Comparison of ENCODE assay signal across 12 cellular contexts in genomic region chr15:52636459-52636858, GRCh38. TPM values are rescaled to one million over a fixed set of nuclear protein-coding genes. Genes with fewer than 3 reads are reported as not detected.
DNase-seq lines count a peak whose midpoint lies in the region; ATAC-seq, FAIRE-seq and TF ChIP-seq lines count a peak whose summit lies in the region.
"Had no signal": no experiment of that assay in that cellular context is flagged by ENCODE, and none has a peak within 500 bp of the region (broad histone marks: within the 10 kb centered on the region; RNA-seq: fewer than 3 reads in every experiment).

No MANE protein-coding gene starts in this region.

- intact Hi-C loops in Right ventricle myocardium inferior (cut with DNase I) = loop anchor here (10.0 kb wide), 1 partner anchor 98 kb away; no protein-coding TSS in a partner anchor

- H3K27ac Mint-ChIP-seq in HFFc6 = no peak overlapping the region
- no peak overlapping the region for H3K27ac Mint-ChIP-seq in astrocyte (ENCODE audit: unreplicated experiment)
- H3K27ac Mint-ChIP-seq: CD4-positive, CD25-positive, alpha-beta regulatory T cell had no signal

- H3K4me1 ChIP-seq in astrocyte (ENCODE audit: insufficient read depth, low read length) = no peaks in the 10 kb centered on the region
- H3K4me1 ChIP-seq: BLaER1 treated with 17β-estradiol and CSF1 and Interleukin-3, amounts not matched to agents 10 nM and 100 nM had no signal

- ATAC-seq in Right ventricle myocardium inferior = no peak
- no peak for ATAC-seq in HG02852 (IDR thresholded peaks at IDR 0.05; ENCODE audit: unreplicated experiment)

- H3K9me3 Mint-ChIP-seq in HFFc6 (no peaks in the 10 kb centered on the region), astrocyte (ENCODE audit: unreplicated experiment) (no peaks in the 10 kb centered on the region)
- H3K9me3 Mint-ChIP-seq: CD4-positive, CD25-positive, alpha-beta regulatory T cell had no signal

- H3K9ac ChIP-seq in astrocyte (ENCODE audit: low read length) = no peak overlapping the region
- H3K9ac ChIP-seq: BLaER1 treated with 17β-estradiol and CSF1 and Interleukin-3, amounts not matched to agents 10 nM and 100 nM; GM23248 had no signal

- H3K27me3 ChIP-seq in astrocyte (ENCODE audit: insufficient read depth, low read length) = no peaks in the 10 kb centered on the region
- H3K27me3 ChIP-seq: BLaER1 treated with 17β-estradiol and CSF1 and Interleukin-3, amounts not matched to agents 10 nM and 100 nM had no signal

- H2AFZ ChIP-seq in astrocyte (ENCODE audit: low read depth, low read length) = no peak overlapping the region
- H2AFZ ChIP-seq: GM23248 had no signal

- H3K27me3 Mint-ChIP-seq in HFFc6 (ENCODE audit: insufficient read depth) = no peaks in the 10 kb centered on the region; the same call in 1 of the 2 replicates
- no peaks in the 10 kb centered on the region for H3K27me3 Mint-ChIP-seq in astrocyte (ENCODE audit: low read depth, unreplicated experiment)
- H3K27me3 Mint-ChIP-seq: CD4-positive, CD25-positive, alpha-beta regulatory T cell had no signal

- H3K4me3 Mint-ChIP-seq in HFFc6 = no peak overlapping the region
- no peak overlapping the region for H3K4me3 Mint-ChIP-seq in astrocyte (ENCODE audit: unreplicated experiment)
- H3K4me3 Mint-ChIP-seq: CD4-positive, CD25-positive, alpha-beta regulatory T cell had no signal

- H3K36me3 ChIP-seq in astrocyte (ENCODE audit: insufficient read depth, low read length) = peaks cover under 1% of the 10 kb centered on the region

- FAIRE-seq in astrocyte (lab: Jason Lieb, UNC) = no peak
- FAIRE-seq: GM12891, H54 had no signal

- TF ChIP-seq CTCF in HFFc6 (IDR thresholded peaks at IDR 0.05) (no peak), astrocyte (IDR thresholded peaks at IDR 0.05; ENCODE audit: insufficient read depth, low read depth, low read length) (no peak)

- no peaks in the 10 kb centered on the region for H4K20me1 ChIP-seq in astrocyte (ENCODE audit: insufficient read depth, low read length)

- H3K79me2 ChIP-seq in astrocyte (ENCODE audit: insufficient read depth, low read length) = no peaks in the 10 kb centered on the region

- no peaks in the 10 kb centered on the region for H3K9me3 ChIP-seq in astrocyte (ENCODE audit: insufficient read depth, low read depth, low read length)

- H3K4me2 ChIP-seq in astrocyte (ENCODE audit: low read length) = no peak overlapping the region
- H3K4me2 ChIP-seq: BLaER1 treated with 17β-estradiol and CSF1 and Interleukin-3, amounts not matched to agents 10 nM and 100 nM had no signal

- H3K4me3 ChIP-seq in astrocyte (ENCODE audit: insufficient read depth, low read depth, low read length) = no peak overlapping the region
- H3K4me3 ChIP-seq: BLaER1 treated with 17β-estradiol and CSF1 and Interleukin-3, amounts not matched to agents 10 nM and 100 nM; GM23248 had no signal

- no peak overlapping the region for H3K27ac ChIP-seq in astrocyte (ENCODE audit: low read depth, low read length)
- H3K27ac ChIP-seq: BLaER1 treated with 17β-estradiol and CSF1 and Interleukin-3, amounts not matched to agents 10 nM and 100 nM; GM23248 had no signal

- DNase-seq in EH (ENCODE audit: low read depth) (peak; percentile 33), HFFc6 (peak; percentile 37), astrocyte (ENCODE audit: low read depth) (peak; percentile 48), fibroblast of peridontal ligament (ENCODE audit: extremely low read depth) (peak; percentile 30), Right ventricle myocardium inferior (ENCODE audit: missing footprints) (no peak), cerebellum (ENCODE audit: low spot score) (no peak)
- DNase-seq: CD4-positive, CD25-positive, alpha-beta regulatory T cell; GM23248 had no signal

- H3K4me1 Mint-ChIP-seq in HFFc6 (ENCODE audit: low read depth) (peaks cover 10% of the 10 kb centered on the region), astrocyte (ENCODE audit: low read depth, unreplicated experiment) (no peaks in the 10 kb centered on the region)

- H3K36me3 Mint-ChIP-seq in HFFc6 (ENCODE audit: low read depth) (peaks cover 9% of the 10 kb centered on the region; the same call in 1 of the 2 replicates), astrocyte (ENCODE audit: low read depth, unreplicated experiment) (peaks cover 6% of the 10 kb centered on the region)

RNA-seq across cellular contexts. Expression of gene ATOSA, which starts 42.7 kb away (rescaled TPM):
- 10 to 100 TPM; 17.3 to 28.2 (median 22.0) TPM for total RNA-seq in HFFc6 (2021; fragmentation: NEBNext Ultra II Directional; extraction: Animal tissue kit (Norgen Biotek cat#: 25700))
- 33.8 and 35.4 TPM in 2 replicates for total RNA-seq in astrocyte
- 21.7 TPM for total RNA-seq in Right ventricle myocardium inferior
- 65.0 TPM for total RNA-seq in cerebellum

Comparison
In these comparisons a context has a peak if more than half of its experiments do, and no peak if none do; other contexts are left out.
1. DNase-seq: peak in EH (single experiment), HFFc6 (single experiment), astrocyte (single experiment) and fibroblast of peridontal ligament (single experiment); none in Right ventricle myocardium inferior (single experiment) and cerebellum (single experiment).